Comparison of ENCODE assay signal across 8 cellular contexts in the genomic region with DNA sequence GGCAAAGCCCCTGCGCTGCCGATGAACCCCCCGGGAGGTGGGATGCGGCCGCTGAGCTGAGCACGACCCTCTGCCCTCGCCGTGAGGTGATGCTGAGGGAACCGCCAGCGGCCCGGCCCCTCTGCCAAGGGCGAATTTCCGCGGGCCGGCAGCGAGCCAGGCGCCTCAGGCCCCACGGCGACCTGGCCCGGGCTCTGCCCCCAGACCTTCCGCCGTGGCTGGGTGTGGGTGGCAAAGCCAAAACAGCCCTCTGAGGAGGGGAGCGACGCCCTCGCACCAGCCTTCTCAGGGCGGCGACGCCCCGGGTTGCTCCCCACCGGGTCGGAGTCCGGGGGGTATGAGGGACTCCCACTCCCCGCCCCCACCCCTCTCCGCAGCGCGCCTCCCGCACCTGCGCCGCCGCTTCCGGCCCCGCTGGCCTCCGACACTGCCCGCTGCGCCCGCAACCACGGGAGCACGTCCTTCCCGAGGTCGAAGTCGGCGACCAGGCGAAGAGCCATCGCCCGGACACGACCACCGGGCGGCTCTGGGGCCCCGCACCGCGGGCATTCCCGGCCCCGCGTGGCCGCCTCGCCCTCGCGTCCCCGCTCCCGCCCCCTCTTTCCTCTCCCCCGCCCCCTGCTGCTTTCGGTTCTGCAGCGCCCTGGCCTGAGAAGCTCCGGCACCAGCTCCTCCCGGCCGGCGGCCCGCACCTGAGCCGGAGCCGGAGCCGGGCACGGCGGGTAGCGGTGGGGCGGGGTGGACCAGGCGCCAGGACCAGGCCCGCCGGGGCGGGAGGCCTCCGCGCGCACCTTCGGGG. TPM values are rescaled to one million over a fixed set of nuclear protein-coding genes. Genes with fewer than 3 reads are reported as not detected.
A peak's percentile ranks its signal among the peaks of the same experiment; 100 is the strongest.
DNase-seq lines count a peak whose midpoint lies in the region; ATAC-seq and TF ChIP-seq lines count a peak whose summit lies in the region.

A gene with protein sequence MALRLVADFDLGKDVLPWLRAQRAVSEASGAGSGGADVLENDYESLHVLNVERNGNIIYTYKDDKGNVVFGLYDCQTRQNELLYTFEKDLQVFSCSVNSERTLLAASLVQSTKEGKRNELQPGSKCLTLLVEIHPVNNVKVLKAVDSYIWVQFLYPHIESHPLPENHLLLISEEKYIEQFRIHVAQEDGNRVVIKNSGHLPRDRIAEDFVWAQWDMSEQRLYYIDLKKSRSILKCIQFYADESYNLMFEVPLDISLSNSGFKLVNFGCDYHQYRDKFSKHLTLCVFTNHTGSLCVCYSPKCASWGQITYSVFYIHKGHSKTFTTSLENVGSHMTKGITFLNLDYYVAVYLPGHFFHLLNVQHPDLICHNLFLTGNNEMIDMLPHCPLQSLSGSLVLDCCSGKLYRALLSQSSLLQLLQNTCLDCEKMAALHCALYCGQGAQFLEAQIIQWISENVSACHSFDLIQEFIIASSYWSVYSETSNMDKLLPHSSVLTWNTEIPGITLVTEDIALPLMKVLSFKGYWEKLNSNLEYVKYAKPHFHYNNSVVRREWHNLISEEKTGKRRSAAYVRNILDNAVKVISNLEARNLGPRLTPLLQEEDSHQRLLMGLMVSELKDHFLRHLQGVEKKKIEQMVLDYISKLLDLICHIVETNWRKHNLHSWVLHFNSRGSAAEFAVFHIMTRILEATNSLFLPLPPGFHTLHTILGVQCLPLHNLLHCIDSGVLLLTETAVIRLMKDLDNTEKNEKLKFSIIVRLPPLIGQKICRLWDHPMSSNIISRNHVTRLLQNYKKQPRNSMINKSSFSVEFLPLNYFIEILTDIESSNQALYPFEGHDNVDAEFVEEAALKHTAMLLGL (minus strand): TSS at position 528 of the 799 bp plus-strand sequence. CDS start 28 bp downstream, at position 500.

- H2AFZ ChIP-seq in fibroblast of lung (ENCODE audit: low read length) = peak within 1 kb of the TSS; percentile 83

- peak within 1 kb of the TSS; percentile 58 for H3K27ac Mint-ChIP-seq in activated T-helper 1 cell treated with anti-CD3 and anti-CD28 coated beads, Interleukin-12 subunit alpha, Interleukin-12 subunit beta, Interleukin-2, Interleukin-4 antibody, amounts not matched to agents 30 ng/mL and 10 ng/mL and 1 ng/mL, durations not matched to agents 14 hours and 24 hours and 36 hours
- H3K27ac Mint-ChIP-seq in natural killer cell treated with Interleukin-12 subunit alpha and Interleukin-12 subunit beta and Interleukin-15 and Interleukin-18, amount 100 ng/mL, for 72 hours = peak within 1 kb of the TSS; percentile 84 to 93

- peak in 1 of 2 donors; percentile 11 for TF ChIP-seq CTCF in fibroblast of lung (conservative IDR thresholded peaks at IDR 0.05 in 1 of 2, IDR thresholded peaks at IDR 0.05 in 1 of 2; ENCODE audit: low read depth in 1 of 2, low read length in 2 of 2)
- peak in 1 of 5 experiments; percentile 8 for TF ChIP-seq CTCF in tibial nerve (IDR thresholded peaks at IDR 0.05)

- intact Hi-C loops in activated T-helper 1 cell treated with anti-CD3 and anti-CD28 coated beads, Interleukin-12 subunit alpha, Interleukin-12 subunit beta, Interleukin-2, Interleukin-4 antibody, amounts not matched to agents 30 ng/mL and 10 ng/mL and 1 ng/mL, durations not matched to agents 14 hours and 24 hours and 36 hours (cut with micrococcal nuclease) = loop anchor here (1.0 to 10.0 kb wide), 4 partner anchors 23 to 379 kb away; partner anchors contain the start of genes PHTF2, PTPN12 and TMEM60

- no peaks in the 10 kb centered on the region for H3K36me3 Mint-ChIP-seq in activated T-helper 1 cell treated with anti-CD3 and anti-CD28 coated beads, Interleukin-12 subunit alpha, Interleukin-12 subunit beta, Interleukin-2, Interleukin-4 antibody, amounts not matched to agents 30 ng/mL and 10 ng/mL and 1 ng/mL, durations not matched to agents 14 hours and 24 hours and 36 hours (ENCODE audit: low read depth)
- H3K36me3 Mint-ChIP-seq in natural killer cell treated with Interleukin-12 subunit alpha and Interleukin-12 subunit beta and Interleukin-15 and Interleukin-18, amount 100 ng/mL, for 72 hours = no peaks in the 10 kb centered on the region

- H3K9ac ChIP-seq in fibroblast of lung (ENCODE audit: insufficient read depth, low read length) = peak within 1 kb of the TSS; percentile 62

- H3K4me1 ChIP-seq in fibroblast of lung (ENCODE audit: control insufficient read depth, extremely low read depth, insufficient read depth, low read length) (peaks cover 4% of the 10 kb centered on the region), tibial nerve (peaks cover 0 to 24% (median 0%) of the 10 kb centered on the region in 4 donors)

- H3K27ac ChIP-seq in fibroblast of lung (ENCODE audit: insufficient read depth, low read length) (peak within 1 kb of the TSS; percentile 23), tibial nerve (peak within 1 kb of the TSS; percentile 79 to 94 (median 92))

- no peaks in the 10 kb centered on the region for H3K27me3 ChIP-seq in fibroblast of lung (ENCODE audit: control insufficient read depth, insufficient read depth, low read length)
- no peaks in the 10 kb centered on the region for H3K27me3 ChIP-seq in tibial nerve

- peak in 1 of 2 donors; percentile 34 for TF ChIP-seq POLR2A in tibial nerve (IDR thresholded peaks at IDR 0.05)

- H3K9me3 ChIP-seq in fibroblast of lung (ENCODE audit: control insufficient read depth, insufficient read depth, low read depth, low read length) (no peaks in the 10 kb centered on the region), tibial nerve (no peaks in the 10 kb centered on the region)

- ATAC-seq in HG02938 (IDR thresholded peaks at IDR 0.05; ENCODE audit: unreplicated experiment) = peak; percentile 49
- ATAC-seq in natural killer cell treated with Interleukin-12 subunit alpha and Interleukin-12 subunit beta and Interleukin-15 and Interleukin-18, amount 100 ng/mL, for 72 hours = peak; percentile 83 to 89

- peaks cover 20% of the 10 kb centered on the region for H3K4me1 Mint-ChIP-seq in activated T-helper 1 cell treated with anti-CD3 and anti-CD28 coated beads, Interleukin-12 subunit alpha, Interleukin-12 subunit beta, Interleukin-2, Interleukin-4 antibody, amounts not matched to agents 30 ng/mL and 10 ng/mL and 1 ng/mL, durations not matched to agents 14 hours and 24 hours and 36 hours (ENCODE audit: low read depth)
- peaks cover 55 to 60% of the 10 kb centered on the region in 2 donors for H3K4me1 Mint-ChIP-seq in natural killer cell treated with Interleukin-12 subunit alpha and Interleukin-12 subunit beta and Interleukin-15 and Interleukin-18, amount 100 ng/mL, for 72 hours (ENCODE audit: low read depth in 2 of 2)

- peaks cover 30% of the 10 kb centered on the region for H3K27me3 Mint-ChIP-seq in activated T-helper 1 cell treated with anti-CD3 and anti-CD28 coated beads, Interleukin-12 subunit alpha, Interleukin-12 subunit beta, Interleukin-2, Interleukin-4 antibody, amounts not matched to agents 30 ng/mL and 10 ng/mL and 1 ng/mL, durations not matched to agents 14 hours and 24 hours and 36 hours (ENCODE audit: insufficient read depth)
- H3K27me3 Mint-ChIP-seq in natural killer cell treated with Interleukin-12 subunit alpha and Interleukin-12 subunit beta and Interleukin-15 and Interleukin-18, amount 100 ng/mL, for 72 hours = no peaks in the 10 kb centered on the region

- peak within 1 kb of the TSS; percentile 92 for H3K4me2 ChIP-seq in fibroblast of lung (ENCODE audit: extremely low read depth, insufficient read depth, low read length)

- H3K4me3 ChIP-seq in fibroblast of lung (replicated peaks in 1 of 4; ENCODE audit: control extremely low read depth in 1 of 4, insufficient read depth in 1 of 4, low read depth in 3 of 4, low read length in 4 of 4) = peak within 1 kb of the TSS; percentile 50 to 67 (median 60)
- H3K4me3 ChIP-seq in tibial nerve = peak within 1 kb of the TSS; percentile 80 to 94 (median 88)

- DNase-seq in NCI-H82 (lab: John Stamatoyannopoulos, UW) (peak; percentile 46), NCI-H82 treated with DMSO at 0.1 percent for 48 hours (lab: John Stamatoyannopoulos, UW; ENCODE audit: unreplicated experiment) (no peak), NCI-H774 (lab: John Stamatoyannopoulos, UW) (peak; percentile 54), fibroblast of lung (ENCODE audit: low read depth in 2 of 2) (peak; percentile 21 to 36), tibial nerve (ENCODE audit: low spot score in 2 of 2) (peak in 1 of 2 donors; percentile 35)
- peak; percentile 38 for DNase-seq in activated T-helper 1 cell treated with anti-CD3 and anti-CD28 coated beads, Interleukin-12 subunit alpha, Interleukin-12 subunit beta, Interleukin-2, Interleukin-4 antibody, amounts not matched to agents 30 ng/mL and 10 ng/mL and 1 ng/mL, durations not matched to agents 14 hours and 24 hours and 36 hours (ENCODE audit: low spot score)
- peak; percentile 83 for DNase-seq in natural killer cell treated with Interleukin-12 subunit alpha and Interleukin-12 subunit beta and Interleukin-15 and Interleukin-18, amount 100 ng/mL, for 72 hours (ENCODE audit: low spot score)

- H3K4me3 Mint-ChIP-seq in activated T-helper 1 cell treated with anti-CD3 and anti-CD28 coated beads, Interleukin-12 subunit alpha, Interleukin-12 subunit beta, Interleukin-2, Interleukin-4 antibody, amounts not matched to agents 30 ng/mL and 10 ng/mL and 1 ng/mL, durations not matched to agents 14 hours and 24 hours and 36 hours = peak within 1 kb of the TSS; percentile 50
- H3K4me3 Mint-ChIP-seq in natural killer cell treated with Interleukin-12 subunit alpha and Interleukin-12 subunit beta and Interleukin-15 and Interleukin-18, amount 100 ng/mL, for 72 hours = peak within 1 kb of the TSS; percentile 88

- 0 to 1% methylated on average over 32 to 66 of the region's 93 CpGs for WGBS in tibial nerve, 2 donors

- no peaks in the 10 kb centered on the region for H4K20me1 ChIP-seq in fibroblast of lung (ENCODE audit: control insufficient read depth, extremely low read depth, insufficient read depth, low read length)

- TF ChIP-seq EP300 in tibial nerve (IDR thresholded peaks at IDR 0.05) = no peak

- H3K9me3 Mint-ChIP-seq in activated T-helper 1 cell treated with anti-CD3 and anti-CD28 coated beads, Interleukin-12 subunit alpha, Interleukin-12 subunit beta, Interleukin-2, Interleukin-4 antibody, amounts not matched to agents 30 ng/mL and 10 ng/mL and 1 ng/mL, durations not matched to agents 14 hours and 24 hours and 36 hours = no peaks in the 10 kb centered on the region
- no peaks in the 10 kb centered on the region for H3K9me3 Mint-ChIP-seq in natural killer cell treated with Interleukin-12 subunit alpha and Interleukin-12 subunit beta and Interleukin-15 and Interleukin-18, amount 100 ng/mL, for 72 hours

- no peaks in the 10 kb centered on the region for H3K79me2 ChIP-seq in fibroblast of lung (ENCODE audit: control insufficient read depth, insufficient read depth, low read length)

- H3K36me3 ChIP-seq in fibroblast of lung (ENCODE audit: control insufficient read depth, insufficient read depth, low read length) = no peaks in the 10 kb centered on the region
- no peaks in the 10 kb centered on the region for H3K36me3 ChIP-seq in tibial nerve

RNA-seq across cellular contexts. Expression of the gene that starts here (rescaled TPM):
- total RNA-seq in activated T-helper 1 cell treated with anti-CD3 and anti-CD28 coated beads, Interleukin-12 subunit alpha, Interleukin-12 subunit beta, Interleukin-2, Interleukin-4 antibody, amounts not matched to agents 30 ng/mL and 10 ng/mL and 1 ng/mL, durations not matched to agents 14 hours and 24 hours and 36 hours = 1.3 and 1.6 TPM in 2 replicates
- total RNA-seq in fibroblast of lung (10.3 and 21.5 TPM in 2 replicates), tibial nerve (10 to 100 TPM; 14.3 to 25.5 (median 22.0) TPM)
- 4.4 and 4.9 TPM in 2 replicates for polyA plus RNA-seq in fibroblast of lung
- 2.4 TPM in 2 replicates for polyA plus RNA-seq in fibroblast of lung (2012)
- polyA minus RNA-seq in fibroblast of lung (ENCODE audit: low replicate concordance) = 1.5 and 1.8 TPM in 2 replicates
- 10 to 100 TPM; 15.9 to 18.0 TPM for total RNA-seq in natural killer cell treated with Interleukin-12 subunit alpha and Interleukin-12 subunit beta and Interleukin-15 and Interleukin-18, amount 100 ng/mL, for 72 hours
